18 cellular contexts compared by ENCODE assay signal in the genomic region with DNA sequence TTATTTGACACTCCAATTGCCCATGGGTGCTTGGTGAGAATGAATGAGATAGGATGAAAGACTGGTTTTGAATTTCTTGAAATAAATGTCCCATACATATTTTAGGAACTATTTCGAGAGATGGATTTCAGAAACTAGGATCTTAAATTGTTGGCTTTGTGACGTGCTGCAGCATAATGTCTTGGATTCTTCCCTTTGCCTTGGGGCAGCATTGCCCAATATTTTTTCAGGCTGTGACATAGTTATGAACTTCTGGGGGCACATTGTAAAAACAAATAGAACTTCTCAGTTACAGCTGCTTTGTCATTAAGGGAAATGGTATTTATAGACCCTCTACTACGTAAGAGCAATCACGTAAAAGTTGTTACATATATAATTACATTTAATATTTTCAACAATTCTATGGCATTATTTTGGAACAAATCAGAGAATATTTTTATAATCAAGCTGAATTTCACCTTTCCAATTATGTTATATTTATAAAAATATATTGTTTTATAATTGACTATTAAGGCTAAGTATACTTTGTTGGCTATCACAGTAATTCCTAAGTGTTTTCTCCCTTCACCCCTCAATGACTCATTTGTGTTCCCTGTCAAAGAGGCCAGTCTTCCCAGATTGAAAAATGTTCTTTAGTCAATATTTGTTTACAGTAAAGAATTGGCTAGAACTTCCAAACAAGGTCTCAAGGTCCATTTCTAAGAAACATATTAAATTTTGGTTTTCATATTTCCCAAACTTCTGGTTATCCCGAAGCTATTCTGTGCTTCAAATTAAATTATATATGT.
DNase-seq lines count a peak whose midpoint lies in the region; ATAC-seq, FAIRE-seq and TF ChIP-seq lines count a peak whose summit lies in the region.
"Had no signal": no experiment of that assay in that cellular context is flagged by ENCODE, and none has a peak within 500 bp of the region (broad histone marks: within the 10 kb centered on the region; RNA-seq: fewer than 3 reads in every experiment).

No MANE protein-coding gene starts in this region.

- no peaks in the 10 kb centered on the region for H3K9me3 ChIP-seq in pancreas
- H3K9me3 ChIP-seq: BE2C, HAP-1 had no signal

- no peaks in the 10 kb centered on the region for H3K27me3 ChIP-seq in pancreas
- H3K27me3 ChIP-seq: BE2C had no signal

- 71 to 75% methylated on average over 5 of the region's 5 CpGs for WGBS in pancreas, 2 donors

- peak overlapping the region; percentile 12 for H3K27ac ChIP-seq in 22Rv1
- H3K27ac ChIP-seq in pancreas: peak overlapping the region in 2 of 4 donors; percentile 26 to 47
- H3K27ac ChIP-seq: A549, C4-2B had no signal

- intact Hi-C loops in pancreas (cut with DNase I): no loop called here

- no peaks in the 10 kb centered on the region for H3K9me3 Mint-ChIP-seq in activated T-cell treated with anti-CD3 and anti-CD28 coated beads, Interleukin-2, amount 50 U/mL, for 4 hours

- no peaks in the 10 kb centered on the region for H3K4me1 Mint-ChIP-seq in activated T-cell treated with anti-CD3 and anti-CD28 coated beads, Interleukin-2, amount 50 U/mL, for 4 hours (ENCODE audit: low read depth)
- H3K4me1 Mint-ChIP-seq: CD4-positive, alpha-beta memory T cell had no signal

- no peak for TF ChIP-seq POLR2A in H54 (IDR thresholded peaks at IDR 0.05; ENCODE audit: low read depth, low read length)

- no peaks in the 10 kb centered on the region for H3K36me3 Mint-ChIP-seq in activated T-cell treated with anti-CD3 and anti-CD28 coated beads, Interleukin-2, amount 50 U/mL, for 4 hours (ENCODE audit: insufficient read depth)
- H3K36me3 Mint-ChIP-seq: CD4-positive, alpha-beta memory T cell had no signal

- peaks cover 0 to 11% (median 10%) of the 10 kb centered on the region in 3 donors for H3K4me1 ChIP-seq in pancreas
- H3K4me1 ChIP-seq: A549, BE2C, HAP-1 had no signal

- no peak overlapping the region for H3K4me3 ChIP-seq in pancreas
- H3K4me3 ChIP-seq: A549, HAP-1 had no signal

- no peak for FAIRE-seq in pancreas (lab: Jason Lieb, UNC)
- no peak for FAIRE-seq in H54 (lab: Jason Lieb, UNC)
- FAIRE-seq: A549, GM19239, HTR-8/SVneo had no signal

- H3K4me3 Mint-ChIP-seq in activated T-cell treated with anti-CD3 and anti-CD28 coated beads, Interleukin-2, amount 50 U/mL, for 4 hours: no peak overlapping the region
- H3K4me3 Mint-ChIP-seq: CD4-positive, alpha-beta memory T cell had no signal

- no peak for TF ChIP-seq CTCF in 22Rv1 (IDR thresholded peaks at IDR 0.05)
- no peak for TF ChIP-seq CTCF in pancreas (IDR thresholded peaks at IDR 0.05)

- peak; percentile 87 to 91 (median 90) for ATAC-seq in pancreas
- ATAC-seq in activated T-cell treated with anti-CD3 and anti-CD28 coated beads, Interleukin-2, amount 50 U/mL, for 4 hours: no peak
- ATAC-seq: A549 had no signal

- DNase-seq in NCI-H69 (lab: John Stamatoyannopoulos, UW) (peak; percentile 9), epidermal melanocyte (ENCODE audit: insufficient read length, low spot score) (peak; percentile 16), pancreas (no peak), NCI-H748 (lab: John Stamatoyannopoulos, UW; ENCODE audit: unreplicated experiment) (no peak), H54 (ENCODE audit: insufficient read length, low spot score) (no peak)
- DNase-seq in activated T-cell treated with anti-CD3 and anti-CD28 coated beads, Interleukin-2, amount 50 U/mL, for 4 hours: no peak
- DNase-seq: BE2C; CD4-positive, alpha-beta memory T cell; COR-L47; DMS153; GF-D8; GOT3 had no signal

- H3K27me3 Mint-ChIP-seq in activated T-cell treated with anti-CD3 and anti-CD28 coated beads, Interleukin-2, amount 50 U/mL, for 4 hours (ENCODE audit: low read depth): no peaks in the 10 kb centered on the region
- H3K27me3 Mint-ChIP-seq: CD4-positive, alpha-beta memory T cell had no signal

- no peaks in the 10 kb centered on the region for H3K36me3 ChIP-seq in pancreas
- H3K36me3 ChIP-seq: BE2C, HAP-1 had no signal

Comparison
In these comparisons a context has a peak if more than half of its experiments do, and no peak if none do; other contexts are left out.
1. DNase-seq: peak in NCI-H69 (single experiment) and epidermal melanocyte (single experiment); none in pancreas (0 of 6), NCI-H748 (single experiment), H54 (single experiment) and activated T-cell treated with anti-CD3 and anti-CD28 coated beads, Interleukin-2, amount 50 U/mL, for 4 hours (single experiment).
2. ATAC-seq: peak in pancreas (4 of 4); none in activated T-cell treated with anti-CD3 and anti-CD28 coated beads, Interleukin-2, amount 50 U/mL, for 4 hours (0 of 2).